7 cellular contexts compared by ENCODE assay signal in genomic region chr6:163675611-163676010, GRCh38.
"Had no signal": no experiment of that assay in that cellular context is flagged by ENCODE, and none has a peak within 500 bp of the region (broad histone marks: within the 10 kb centered on the region; RNA-seq: fewer than 3 reads in every experiment).

No MANE protein-coding gene starts in this region.

- DNase-seq: GDM1, GF-D8 had no signal

- FAIRE-seq: G401.6, GM12878, GM12891, GM18507, GM19239 had no signal

- ATAC-seq: GM12878 had no signal
